18 cellular contexts compared by ENCODE assay signal in the genomic region with DNA sequence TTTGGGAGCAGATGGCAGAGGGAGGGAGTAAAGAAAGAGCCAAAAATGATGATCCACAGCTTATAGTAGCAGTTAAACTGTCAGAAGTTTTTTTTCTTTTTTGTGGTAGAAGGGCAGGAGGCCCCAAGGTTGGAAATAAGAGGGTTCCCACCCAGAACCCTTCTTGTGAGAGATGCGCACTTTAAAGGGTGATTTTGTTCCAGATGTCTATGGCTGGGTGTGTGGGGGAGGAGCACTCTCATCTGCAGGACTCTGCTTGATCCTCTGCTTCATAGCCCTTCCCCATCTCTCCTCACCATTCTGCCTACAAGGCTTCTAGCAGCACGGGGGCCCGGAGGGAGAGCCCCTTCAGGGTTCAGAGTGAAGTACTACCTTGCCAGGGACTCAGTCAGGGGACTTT. TPM values are rescaled to one million over a fixed set of nuclear protein-coding genes. Genes with fewer than 3 reads are reported as not detected.
DNase-seq lines count a peak whose midpoint lies in the region; ATAC-seq, FAIRE-seq and TF ChIP-seq lines count a peak whose summit lies in the region.
"Had no signal": no experiment of that assay in that cellular context is flagged by ENCODE, and none has a peak within 500 bp of the region (broad histone marks: within the 10 kb centered on the region; RNA-seq: fewer than 3 reads in every experiment).

No MANE protein-coding gene starts in this region.

- H4K20me1 ChIP-seq in MM.1S (ENCODE audit: insufficient read depth, low read length), result no peaks in the 10 kb centered on the region

- H3K4me3 ChIP-seq in MM.1S (ENCODE audit: low read length), result no peak overlapping the region
- H3K4me3 ChIP-seq in subcutaneous abdominal adipose tissue (ENCODE audit: low read depth in 1 of 5, low read length in 5 of 5), result no peak overlapping the region
- H3K4me3 ChIP-seq in brain microvascular endothelial cell (ENCODE audit: low read depth, low read length), result no peak overlapping the region
- H3K4me3 ChIP-seq: BLaER1, SK-N-MC had no signal

- H3K4me1 Mint-ChIP-seq in central memory CD8-positive, alpha-beta T cell, result peaks cover 79% of the 10 kb centered on the region

- no peak for ATAC-seq in central memory CD8-positive, alpha-beta T cell (replicated peaks; ENCODE audit: extremely low read depth, poor library complexity, severe bottlenecking)
- ATAC-seq: PC-3 had no signal

- H3K9me3 ChIP-seq in MM.1S (replicated peaks; ENCODE audit: insufficient read depth, low read length), result no peaks in the 10 kb centered on the region
- no peaks in the 10 kb centered on the region for H3K9me3 ChIP-seq in subcutaneous abdominal adipose tissue (ENCODE audit: control insufficient read depth in 5 of 5, low read length in 5 of 5)
- H3K9me3 ChIP-seq: BLaER1 had no signal

- peaks cover 44% of the 10 kb centered on the region for H3K36me3 Mint-ChIP-seq in central memory CD8-positive, alpha-beta T cell (ENCODE audit: insufficient read depth)

- H3K27me3 Mint-ChIP-seq in central memory CD8-positive, alpha-beta T cell, result no peaks in the 10 kb centered on the region

- no peak for TF ChIP-seq POLR2A in GM12891 (IDR thresholded peaks at IDR 0.05; ENCODE audit: low read depth, low read length)

- FAIRE-seq in GM12891 (lab: Jason Lieb, UNC), result no peak
- FAIRE-seq: GM18507 had no signal

- H3K9me3 Mint-ChIP-seq in central memory CD8-positive, alpha-beta T cell, result no peaks in the 10 kb centered on the region
- H3K9me3 Mint-ChIP-seq: H9 had no signal

- peaks cover 26% of the 10 kb centered on the region for H3F3A ChIP-seq in MM.1S (ENCODE audit: insufficient read depth, low read length)

- no peak for TF ChIP-seq CTCF in MM.1S (IDR thresholded peaks at IDR 0.05; ENCODE audit: low read length)
- TF ChIP-seq CTCF in brain microvascular endothelial cell (IDR thresholded peaks at IDR 0.05; ENCODE audit: low read depth, low read length, missing control alignments), result no peak

- peaks cover 95% of the 10 kb centered on the region for H3K79me2 ChIP-seq in MM.1S (ENCODE audit: low read length)

- 0 out of 2 replicates have a peak, but pooled peaks cover 7% of the 10 kb centered on the region for H3K36me3 ChIP-seq in MM.1S (replicated peaks; ENCODE audit: insufficient read depth, low read length)
- H3K36me3 ChIP-seq in subcutaneous abdominal adipose tissue (ENCODE audit: control insufficient read depth in 5 of 5, insufficient read depth in 5 of 5, low read length in 5 of 5), result peaks cover 11 to 70% (median 53%) of the 10 kb centered on the region in 5 donors
- H3K36me3 ChIP-seq in brain microvascular endothelial cell (replicated peaks), result peaks cover 30% of the 10 kb centered on the region

- no peaks in the 10 kb centered on the region for H3K9me2 ChIP-seq in MM.1S (replicated peaks; ENCODE audit: insufficient read depth, low read length)

- H3K27ac ChIP-seq in MM.1S (ENCODE audit: low read length), result peak overlapping the region; percentile 92
- peak overlapping the region; percentile 80 for H3K27ac ChIP-seq in subcutaneous abdominal adipose tissue (ENCODE audit: low read depth, low read length)
- no peak overlapping the region for H3K27ac ChIP-seq in brain microvascular endothelial cell
- H3K27ac ChIP-seq: BLaER1, SK-N-MC had no signal

- H3K27me3 ChIP-seq in MM.1S (replicated peaks; ENCODE audit: insufficient read depth, low read length) (no peaks in the 10 kb centered on the region), subcutaneous abdominal adipose tissue (ENCODE audit: control insufficient read depth in 5 of 5, insufficient read depth in 4 of 5, low read length in 5 of 5) (no peaks in the 10 kb centered on the region), brain microvascular endothelial cell (replicated peaks) (no peaks in the 10 kb centered on the region)
- H3K27me3 ChIP-seq: BLaER1 had no signal

- no peak overlapping the region; the same call in 1 of the 2 replicates for H3K9ac ChIP-seq in MM.1S (ENCODE audit: low read length)
- H3K9ac ChIP-seq in subcutaneous abdominal adipose tissue (ENCODE audit: low read length in 5 of 5), result peak overlapping the region in 1 of 5 donors; percentile 64
- H3K9ac ChIP-seq: BLaER1 had no signal

- no peak for DNase-seq in GM12891 (ENCODE audit: insufficient read length, low spot score)
- DNase-seq in MM.1S, result no peak
- DNase-seq in central memory CD8-positive, alpha-beta T cell (ENCODE audit: low spot score in 2 of 2), result no peak
- DNase-seq in activated naive CD4-positive, alpha-beta T cell treated with Interleukin-2 at 50 U/mL for 16 hours, result no peak
- no peak for DNase-seq in DMS79 (lab: John Stamatoyannopoulos, UW)
- no peak for DNase-seq in brain microvascular endothelial cell
- DNase-seq: DMS153, H9, Karpas-422, NCI-H1417, NCI-H1930, NCI-H2171 treated with DMSO at 0.1 percent for 48 hours, NCI-H510A, PC-3 had no signal

- H3K4me3 Mint-ChIP-seq in central memory CD8-positive, alpha-beta T cell, result no peak overlapping the region

- in situ Hi-C loops in brain microvascular endothelial cell (cut with HindIII; ENCODE audit: low pct_ligation_motif_present, low sequenced_read_pairs), result no loop called here

- H3K4me2 ChIP-seq in MM.1S (ENCODE audit: low read depth, low read length), result peak overlapping the region; percentile 79
- H3K4me2 ChIP-seq: BLaER1 had no signal

- H3K27ac Mint-ChIP-seq in central memory CD8-positive, alpha-beta T cell (ENCODE audit: low read depth), result peak overlapping the region; percentile 68
- H3K27ac Mint-ChIP-seq: H9 had no signal

- peaks cover 53% of the 10 kb centered on the region for H3K4me1 ChIP-seq in MM.1S (ENCODE audit: low read length)
- H3K4me1 ChIP-seq in subcutaneous abdominal adipose tissue (ENCODE audit: control insufficient read depth in 5 of 5, insufficient read depth in 5 of 5, low read length in 5 of 5), result peaks cover 0 to 33% (median 29%) of the 10 kb centered on the region in 5 donors

- no peak overlapping the region for H2AFZ ChIP-seq in MM.1S (ENCODE audit: low read length)

TF ChIP-seq in GM12891, 5 proteins besides CTCF, POLR2A, EP300 and RAD21:
- TF ChIP-seq POLR2AphosphoS5 (IDR thresholded peaks at IDR 0.05; ENCODE audit: low read depth, low read length), result peak; percentile 29; the same call in 1 of the 2 replicates
- TF ChIP-seq SPI1 (IDR thresholded peaks at IDR 0.05; ENCODE audit: low read depth, low read length), result no peak
TF ChIP-seq in GM12891: peak in this region for 1.

RNA-seq across cellular contexts. Expression of a gene that starts 6.4 kb away (rescaled TPM):
- polyA plus RNA-seq in GM12891 (2012; ENCODE audit: low read depth, missing spikeins), result 11.0 TPM

RNA-seq across cellular contexts. Expression of a gene that starts 31.8 kb away (rescaled TPM):
- 4.2 TPM for polyA plus RNA-seq in GM12891 (2012; ENCODE audit: low read depth, missing spikeins)

RNA-seq across cellular contexts. Expression of a gene that starts 43.2 kb away (rescaled TPM):
- polyA plus RNA-seq in GM12891 (2012; ENCODE audit: low read depth, missing spikeins), result 130 TPM

RNA-seq across cellular contexts. Expression of a gene that starts 43.5 kb away (rescaled TPM):
- polyA plus RNA-seq in GM12891 (2012; ENCODE audit: low read depth, missing spikeins), result 22.3 TPM
